Comparison of ENCODE assay signal across 19 cellular contexts in the genomic region with DNA sequence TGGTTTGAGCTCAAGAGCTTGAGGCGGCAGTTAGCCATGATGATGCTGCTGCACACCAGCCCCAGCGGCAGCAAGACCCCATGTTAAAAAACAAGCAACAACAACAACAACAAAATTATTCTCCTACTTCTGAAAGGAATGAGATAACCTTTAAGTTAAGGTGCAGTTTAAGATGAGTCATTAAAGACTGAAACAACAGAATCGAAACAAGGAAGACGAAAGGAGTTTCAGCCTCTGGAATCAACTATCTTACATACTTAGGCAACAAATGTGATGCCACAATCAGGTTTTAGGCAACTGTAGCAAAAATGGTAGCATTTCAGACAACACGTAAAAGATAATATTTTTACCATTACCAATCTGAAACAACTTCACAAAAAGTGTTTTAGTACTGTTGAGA. TPM values are rescaled to one million over a fixed set of nuclear protein-coding genes. Genes with fewer than 3 reads are reported as not detected.
"Had no signal": no experiment of that assay in that cellular context is flagged by ENCODE, and none has a peak within 500 bp of the region (broad histone marks: within the 10 kb centered on the region; RNA-seq: fewer than 3 reads in every experiment).

No MANE protein-coding gene starts in this region.

- H2AFZ ChIP-seq: neural progenitor cell had no signal

- H3K4me3 Mint-ChIP-seq: endodermal cell, neural progenitor cell had no signal

- H3K4me3 ChIP-seq: neural progenitor cell, pancreas, tibial artery, vagina had no signal

- H3K27ac Mint-ChIP-seq: endodermal cell, neural progenitor cell had no signal

- H3K9me3 ChIP-seq: pancreas, tibial artery, vagina had no signal

- H3K36me3 ChIP-seq: neural progenitor cell, pancreas had no signal

- ATAC-seq: pancreas had no signal

- H3K9ac ChIP-seq: neural progenitor cell had no signal

- H3K27ac ChIP-seq: neural progenitor cell, pancreas, tibial artery, vagina had no signal

- H3K4me2 ChIP-seq: neural progenitor cell had no signal

- H3K9me3 Mint-ChIP-seq: endodermal cell, neural progenitor cell had no signal

- H3K27me3 ChIP-seq: neural progenitor cell, pancreas, tibial artery, vagina had no signal

- DNase-seq: anterior cingulate cortex; cerebellar nuclear complex; endodermal cell; hypothalamus; kidney glomerular epithelial cell; mesendoderm; stimulated activated CD4-positive, alpha-beta T cell treated with anti-CD3 and anti-CD28 coated beads, Interleukin-15, amount 100 ng/mL, for 24 hours; stimulated activated CD4-positive, alpha-beta T cell treated with anti-CD3 and anti-CD28 coated beads, Interleukin-4, amount 100 ng/mL, for 4 hours; tibial artery had no signal

RNA-seq across cellular contexts. Expression of a gene that starts 12.2 kb away (rescaled TPM):
- total RNA-seq: dermis blood vessel endothelial cell; endodermal cell; glomerular endothelial cell; liver; myocyte; pancreas; renal cortical epithelial cell; T-helper 1 cell treated with Interleukin-12 subunit alpha and Interleukin-12 subunit beta and Interleukin-4 antibody, amounts not matched to agents 30 ng/mL and 1 ng/mL, for 36 hours; vagina had no signal
- polyA plus RNA-seq: esophagus, liver, pancreas had no signal
